ENCODE assay signal across 8 cellular contexts in genomic region chr4:102625232-102625930, GRCh38.
A peak's percentile ranks its signal among the peaks of the same experiment; 100 is the strongest.
DNase-seq lines count a peak whose midpoint lies in the region; ATAC-seq and TF ChIP-seq lines count a peak whose summit lies in the region.

No MANE protein-coding gene starts in this region.

- H3K27me3 ChIP-seq in HL-60 (ENCODE audit: insufficient read depth, poor library complexity, severe bottlenecking) (no peaks in the 10 kb centered on the region), WERI-Rb-1 (ENCODE audit: insufficient read depth, low read depth, severe bottlenecking) (no peaks in the 10 kb centered on the region)

- DNase-seq in GM10266 (ENCODE audit: extremely low spot score): peak; percentile 72
- peak; percentile 17 to 77 for DNase-seq in HL-60 (ENCODE audit: low read depth in 1 of 2, low spot score in 1 of 2)
- peak; percentile 50 for DNase-seq in WERI-Rb-1
- peak; percentile 23 for DNase-seq in dermis blood vessel endothelial cell
- peak; percentile 42 for DNase-seq in myocyte (ENCODE audit: low read depth)
- no peak for DNase-seq in mesenteric fat pad (ENCODE audit: low spot score)
- DNase-seq in DMS114 treated with DMSO at 0.1 percent for 48 hours (lab: John Stamatoyannopoulos, UW; ENCODE audit: unreplicated experiment): no peak

- H3K27ac ChIP-seq in HL-60 (replicated peaks) (no peak overlapping the region), WERI-Rb-1 (no peak overlapping the region)

- ATAC-seq in GM21528 (IDR thresholded peaks at IDR 0.05; ENCODE audit: low FRiP score, unreplicated experiment): peak; percentile 89

- H3K4me3 ChIP-seq in HL-60 (replicated peaks; ENCODE audit: insufficient read depth, low read length) (no peak overlapping the region), WERI-Rb-1 (ENCODE audit: low read depth, low read length) (no peak overlapping the region)

- no peaks in the 10 kb centered on the region for H3K9me3 ChIP-seq in WERI-Rb-1 (ENCODE audit: severe bottlenecking)

- TF ChIP-seq CTCF in GM10266 (IDR thresholded peaks at IDR 0.05; ENCODE audit: control insufficient read depth, insufficient read depth, low read depth, missing control alignments): peak; percentile 75
- TF ChIP-seq CTCF in HL-60 (IDR thresholded peaks at IDR 0.05; ENCODE audit: insufficient read depth, low read length): peak; percentile 4
- peak; percentile 48 for TF ChIP-seq CTCF in WERI-Rb-1 (IDR thresholded peaks at IDR 0.05; ENCODE audit: low read depth, low read length)

- H3K36me3 ChIP-seq in WERI-Rb-1: no peaks in the 10 kb centered on the region

Comparison
In these comparisons a context has a peak if more than half of its experiments do, and no peak if none do; other contexts are left out.
1. DNase-seq: peak in GM10266 (single experiment), HL-60 (2 of 2), WERI-Rb-1 (single experiment), dermis blood vessel endothelial cell (single experiment) and myocyte (single experiment); none in mesenteric fat pad (single experiment) and DMS114 treated with DMSO at 0.1 percent for 48 hours (single experiment).
2. CTCF ChIP-seq: peak in every context shown above with its lines; median percentile 75 in GM10266; 48 in WERI-Rb-1; 4 in HL-60.